In genomic region chr1:151009674-151010345, GRCh38 we compare ENCODE assay signal across 10 cellular contexts. TPM values are rescaled to one million over a fixed set of nuclear protein-coding genes. Genes with fewer than 3 reads are reported as not detected.
DNase-seq lines count a peak whose midpoint lies in the region; ATAC-seq and TF ChIP-seq lines count a peak whose summit lies in the region.
"Had no signal": no experiment of that assay in that cellular context is flagged by ENCODE, and none has a peak within 500 bp of the region (broad histone marks: within the 10 kb centered on the region; RNA-seq: fewer than 3 reads in every experiment).

No MANE protein-coding gene starts in this region.

- H3K36me3 Mint-ChIP-seq in activated CD8-positive, alpha-beta memory T cell treated with anti-CD3 and anti-CD28 coated beads, Interleukin-2, amount 10 ng/mL, durations not matched to agents 7 days and 5 days, result no peaks in the 10 kb centered on the region
- H3K36me3 Mint-ChIP-seq in activated CD4-positive, alpha-beta memory T cell treated with anti-CD3 and anti-CD28 coated beads, Interleukin-2, amount 10 ng/mL, durations not matched to agents 7 days and 5 days (ENCODE audit: low read depth), result peaks cover 3% of the 10 kb centered on the region

- peak overlapping the region; percentile 94 for H3K27ac Mint-ChIP-seq in activated CD8-positive, alpha-beta memory T cell treated with anti-CD3 and anti-CD28 coated beads, Interleukin-2, amount 10 ng/mL, durations not matched to agents 7 days and 5 days
- H3K27ac Mint-ChIP-seq in activated CD4-positive, alpha-beta memory T cell treated with anti-CD3 and anti-CD28 coated beads, Interleukin-2, amount 10 ng/mL, durations not matched to agents 7 days and 5 days, result no peak overlapping the region

- H3K4me3 Mint-ChIP-seq in activated CD8-positive, alpha-beta memory T cell treated with anti-CD3 and anti-CD28 coated beads, Interleukin-2, amount 10 ng/mL, durations not matched to agents 7 days and 5 days, result peak overlapping the region; percentile 99
- peak overlapping the region; percentile 93 for H3K4me3 Mint-ChIP-seq in activated CD4-positive, alpha-beta memory T cell treated with anti-CD3 and anti-CD28 coated beads, Interleukin-2, amount 10 ng/mL, durations not matched to agents 7 days and 5 days

- in situ Hi-C loops in GM13976 (cut with MboI; ENCODE audit: low sequenced_read_pairs, unreplicated experiment), result no loop called here

- H3K79me2 ChIP-seq in hepatocyte, result peaks cover 55% of the 10 kb centered on the region

- CTCF ChIA-PET in activated CD8-positive, alpha-beta memory T cell treated with anti-CD3 and anti-CD28 coated beads, Interleukin-2, amount 10 ng/mL, durations not matched to agents 7 days and 5 days (lab: Charles Lee), result interaction anchor here (0.6 to 3.5 kb wide), 4 partner anchors 15 to 140 kb away, joined by 3 to 18 read pairs (median 7); partner anchors contain the start of gene C1orf56
- CTCF ChIA-PET in activated CD4-positive, alpha-beta memory T cell treated with anti-CD3 and anti-CD28 coated beads, Interleukin-2, amount 10 ng/mL, durations not matched to agents 7 days and 5 days (lab: Charles Lee), result interaction anchor here (0.7 to 2.0 kb wide), 4 partner anchors 14 to 326 kb away, joined by 3 to 6 read pairs (median 4); partner anchors contain the start of gene CDC42SE1

- no peaks in the 10 kb centered on the region for H4K20me1 ChIP-seq in hepatocyte (ENCODE audit: insufficient read depth, poor library complexity, severe bottlenecking)

- H3K4me3 ChIP-seq in hepatocyte, result no peak overlapping the region

- peaks cover 53% of the 10 kb centered on the region for H3K4me1 ChIP-seq in hepatocyte (ENCODE audit: insufficient read depth)

- H3K36me3 ChIP-seq in hepatocyte (replicated peaks; ENCODE audit: insufficient read depth, low read depth), result no peaks in the 10 kb centered on the region

- no peaks in the 10 kb centered on the region for H3K9me2 ChIP-seq in hepatocyte (replicated peaks; ENCODE audit: insufficient read depth)

- H3K9me3 Mint-ChIP-seq in activated CD8-positive, alpha-beta memory T cell treated with anti-CD3 and anti-CD28 coated beads, Interleukin-2, amount 10 ng/mL, durations not matched to agents 7 days and 5 days (ENCODE audit: low read depth), result no peaks in the 10 kb centered on the region
- no peaks in the 10 kb centered on the region for H3K9me3 Mint-ChIP-seq in activated CD4-positive, alpha-beta memory T cell treated with anti-CD3 and anti-CD28 coated beads, Interleukin-2, amount 10 ng/mL, durations not matched to agents 7 days and 5 days

- H3K27me3 ChIP-seq in hepatocyte, result no peaks in the 10 kb centered on the region

- H3K4me1 Mint-ChIP-seq in activated CD8-positive, alpha-beta memory T cell treated with anti-CD3 and anti-CD28 coated beads, Interleukin-2, amount 10 ng/mL, durations not matched to agents 7 days and 5 days, result peaks cover 58% of the 10 kb centered on the region
- H3K4me1 Mint-ChIP-seq in activated CD4-positive, alpha-beta memory T cell treated with anti-CD3 and anti-CD28 coated beads, Interleukin-2, amount 10 ng/mL, durations not matched to agents 7 days and 5 days, result peaks cover 62% of the 10 kb centered on the region

- no peaks in the 10 kb centered on the region for H3K9me3 ChIP-seq in hepatocyte (ENCODE audit: low read depth)

- no peaks in the 10 kb centered on the region for H3K27me3 Mint-ChIP-seq in activated CD8-positive, alpha-beta memory T cell treated with anti-CD3 and anti-CD28 coated beads, Interleukin-2, amount 10 ng/mL, durations not matched to agents 7 days and 5 days
- H3K27me3 Mint-ChIP-seq in activated CD4-positive, alpha-beta memory T cell treated with anti-CD3 and anti-CD28 coated beads, Interleukin-2, amount 10 ng/mL, durations not matched to agents 7 days and 5 days, result no peaks in the 10 kb centered on the region

- DNase-seq in activated CD8-positive, alpha-beta memory T cell treated with anti-CD3 and anti-CD28 coated beads, Interleukin-2, amount 10 ng/mL, durations not matched to agents 7 days and 5 days, result no peak
- DNase-seq in activated CD8-positive, alpha-beta memory T cell treated with anti-CD3 and anti-CD28 coated beads, Interleukin-2, amount 50 U/mL, for 4 hours, result no peak
- no peak for DNase-seq in activated CD4-positive, alpha-beta memory T cell treated with anti-CD3 and anti-CD28 coated beads, Interleukin-2, amount 10 ng/mL, durations not matched to agents 7 days and 5 days
- DNase-seq in hepatocyte (ENCODE audit: low spot score) (no peak), superior temporal gyrus (ENCODE audit: extremely low spot score) (peak; percentile 2), Kasumi-1 (lab: John Stamatoyannopoulos, UW) (no peak), GM13976 (ENCODE audit: low spot score) (no peak)
- DNase-seq: NCI-H524 treated with DMSO at 0.1 percent for 48 hours had no signal

- H3K27ac ChIP-seq in hepatocyte, result peak overlapping the region; percentile 88

- H3K4me2 ChIP-seq in hepatocyte, result peak overlapping the region; percentile 79

- whole genome bisulfite sequencing in hepatocyte (ENCODE audit: low lambda C conversion rate, missing lambda C conversion rate), result 92% methylated on average over 8 of the region's 8 CpGs

- TF ChIP-seq CTCF in hepatocyte (IDR thresholded peaks at IDR 0.05; ENCODE audit: poor library complexity), result no peak
- no peak for TF ChIP-seq CTCF in GM13976 (IDR thresholded peaks at IDR 0.05; ENCODE audit: borderline replicate concordance, control extremely low read depth, extremely low read depth, insufficient read depth, missing control alignments)

- POLR2A ChIA-PET in activated CD4-positive, alpha-beta memory T cell treated with anti-CD3 and anti-CD28 coated beads, Interleukin-2, amount 10 ng/mL, durations not matched to agents 7 days and 5 days (lab: Charles Lee), result interaction anchor here (0.7 to 1.9 kb wide), 5 partner anchors 15 to 61 kb away, joined by 3 to 7 read pairs (median 4); partner anchors contain the start of genes C1orf56 and GABPB2

- no peak for ATAC-seq in activated CD8-positive, alpha-beta memory T cell treated with anti-CD3 and anti-CD28 coated beads, Interleukin-2, amount 10 ng/mL, durations not matched to agents 7 days and 5 days
- no peak for ATAC-seq in HG02870 (IDR thresholded peaks at IDR 0.05; ENCODE audit: unreplicated experiment)

- no peak overlapping the region for H2AFZ ChIP-seq in hepatocyte

RNA-seq across cellular contexts. Expression of gene PRUNE1, which starts 1.6 kb away (rescaled TPM):
- 10 to 100 TPM; 14.7 to 17.4 TPM for total RNA-seq in activated CD8-positive, alpha-beta memory T cell treated with anti-CD3 and anti-CD28 coated beads, Interleukin-2, amount 10 ng/mL, durations not matched to agents 7 days and 5 days
- 10 to 100 TPM; 13.8 to 16.6 TPM for total RNA-seq in activated CD4-positive, alpha-beta memory T cell treated with anti-CD3 and anti-CD28 coated beads, Interleukin-2, amount 10 ng/mL, durations not matched to agents 7 days and 5 days
- 20.3 and 26.5 TPM in 2 replicates for total RNA-seq in hepatocyte
- polyA plus RNA-seq in hepatocyte, result 15.1 and 21.6 TPM in 2 replicates

RNA-seq across cellular contexts. Expression of gene MINDY1, which starts 3.1 kb away (rescaled TPM):
- total RNA-seq in activated CD8-positive, alpha-beta memory T cell treated with anti-CD3 and anti-CD28 coated beads, Interleukin-2, amount 10 ng/mL, durations not matched to agents 7 days and 5 days, result 1 to 10 TPM; 4.2 to 7.0 TPM
- 10 to 100 TPM; 19.9 to 20.5 TPM for total RNA-seq in activated CD4-positive, alpha-beta memory T cell treated with anti-CD3 and anti-CD28 coated beads, Interleukin-2, amount 10 ng/mL, durations not matched to agents 7 days and 5 days
- total RNA-seq in hepatocyte, result 15.9 and 18.5 TPM in 2 replicates
- polyA plus RNA-seq in hepatocyte, result 5.8 and 7.6 TPM in 2 replicates

RNA-seq across cellular contexts. Expression of gene BNIPL, which starts 26.6 kb away (rescaled TPM):
- 1 to 10 TPM; 1.0 to 2.0 TPM for total RNA-seq in activated CD8-positive, alpha-beta memory T cell treated with anti-CD3 and anti-CD28 coated beads, Interleukin-2, amount 10 ng/mL, durations not matched to agents 7 days and 5 days
- 1 to 10 TPM in 1 of 2 experiments, under 1 TPM in 1; 0.98 to 1.2 TPM for total RNA-seq in activated CD4-positive, alpha-beta memory T cell treated with anti-CD3 and anti-CD28 coated beads, Interleukin-2, amount 10 ng/mL, durations not matched to agents 7 days and 5 days
- 2.7 and 3.8 TPM in 2 replicates for total RNA-seq in hepatocyte
- polyA plus RNA-seq in hepatocyte, result 1.1 and 3.0 TPM in 2 replicates

RNA-seq across cellular contexts. Expression of gene ANXA9, which starts 27.7 kb away (rescaled TPM):
- under 1 TPM in 1 of 2 experiments, not detected in 1; 0.23 TPM for total RNA-seq in activated CD8-positive, alpha-beta memory T cell treated with anti-CD3 and anti-CD28 coated beads, Interleukin-2, amount 10 ng/mL, durations not matched to agents 7 days and 5 days
- total RNA-seq in activated CD4-positive, alpha-beta memory T cell treated with anti-CD3 and anti-CD28 coated beads, Interleukin-2, amount 10 ng/mL, durations not matched to agents 7 days and 5 days, result not detected
- total RNA-seq in hepatocyte, result 7.5 and 7.9 TPM in 2 replicates
- polyA plus RNA-seq in hepatocyte, result 8.8 and 9.0 TPM in 2 replicates
- total RNA-seq: dermis blood vessel endothelial cell had no signal

RNA-seq across cellular contexts. Expression of gene CERS2, which starts 35.2 kb away (rescaled TPM):
- 100 to 1,000 TPM; 144 to 170 TPM for total RNA-seq in activated CD8-positive, alpha-beta memory T cell treated with anti-CD3 and anti-CD28 coated beads, Interleukin-2, amount 10 ng/mL, durations not matched to agents 7 days and 5 days
- total RNA-seq in activated CD4-positive, alpha-beta memory T cell treated with anti-CD3 and anti-CD28 coated beads, Interleukin-2, amount 10 ng/mL, durations not matched to agents 7 days and 5 days, result 100 to 1,000 TPM; 177 to 181 TPM
- 267 and 268 TPM in 2 replicates for total RNA-seq in hepatocyte
- 210 and 277 TPM in 2 replicates for polyA plus RNA-seq in hepatocyte
